In the genomic region with DNA sequence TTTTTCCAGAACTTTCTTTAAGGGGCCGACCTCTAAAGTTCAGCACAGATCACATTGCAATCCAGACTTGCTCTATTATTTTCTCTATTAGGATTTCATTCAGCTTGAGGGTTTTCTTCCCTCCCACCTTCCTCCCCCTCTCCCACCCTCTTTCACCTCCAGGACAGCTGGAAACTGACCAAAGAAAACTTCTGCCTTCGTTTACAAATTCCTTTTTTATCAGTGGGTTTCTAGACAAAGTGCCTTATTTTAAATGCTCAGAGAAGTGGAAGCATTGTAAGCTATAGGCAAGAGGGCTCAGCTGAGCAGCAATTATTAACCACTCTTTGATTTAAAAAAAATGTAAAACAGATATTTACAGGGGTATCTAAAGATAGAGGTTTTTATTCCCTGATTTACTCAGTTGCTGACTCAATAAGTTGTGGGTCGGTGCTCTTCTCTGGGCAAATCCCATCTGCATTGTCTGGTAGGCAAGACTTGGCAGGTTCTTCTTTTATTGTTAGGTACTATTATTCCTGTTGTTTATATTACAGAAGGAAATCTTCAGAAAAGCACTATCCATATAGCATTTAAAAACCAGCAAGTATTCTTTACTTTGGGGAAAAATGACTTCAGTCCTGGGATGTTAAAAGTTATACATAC, we compare ENCODE assay signal across 13 cellular contexts.
DNase-seq lines count a peak whose midpoint lies in the region; ATAC-seq and TF ChIP-seq lines count a peak whose summit lies in the region.
"Had no signal": no experiment of that assay in that cellular context is flagged by ENCODE, and none has a peak within 500 bp of the region (broad histone marks: within the 10 kb centered on the region; RNA-seq: fewer than 3 reads in every experiment).

No MANE protein-coding gene starts in this region.

- DNase-seq in BE2C: no peak
- no peak for DNase-seq in ascending aorta (ENCODE audit: low spot score in 2 of 2)
- DNase-seq in glomerular visceral epithelial cell (ENCODE audit: extremely low spot score): peak; percentile 70
- no peak for DNase-seq in natural killer cell
- DNase-seq in iPS-NIHi7 (ENCODE audit: extremely low spot score): no peak
- DNase-seq in DMS53 treated with DMSO at 0.1 percent for 48 hours (lab: John Stamatoyannopoulos, UW; ENCODE audit: unreplicated experiment): no peak
- DNase-seq: activated B cell treated with CpG ODN at 0.5 μM for 24 hours; CD8-positive, alpha-beta memory T cell; H9; immature natural killer cell had no signal

- H3K36me3 ChIP-seq in BE2C: no peaks in the 10 kb centered on the region; the same call in 1 of the 2 replicates
- H3K36me3 ChIP-seq in ascending aorta: no peaks in the 10 kb centered on the region
- H3K36me3 ChIP-seq in rectal smooth muscle tissue (ENCODE audit: control insufficient read depth, insufficient read depth, low read length): no peaks in the 10 kb centered on the region

- no peak overlapping the region for H3K9ac ChIP-seq in rectal smooth muscle tissue (ENCODE audit: low read length)

- intact Hi-C loops in ascending aorta (cut with DNase I) (loop anchor here (2.0 to 5.0 kb wide), 5 partner anchors 37 to 401 kb away; a partner anchor contains a TSS), natural killer cell (cut with micrococcal nuclease) (no loop called here)

- TF ChIP-seq CTCF in BE2C (IDR thresholded peaks at IDR 0.05; ENCODE audit: low read depth, low read length) (no peak), ascending aorta (IDR thresholded peaks at IDR 0.05) (no peak), natural killer cell (IDR thresholded peaks at IDR 0.05) (no peak)

- H3K27me3 ChIP-seq in BE2C (no peaks in the 10 kb centered on the region), ascending aorta (no peaks in the 10 kb centered on the region), rectal smooth muscle tissue (ENCODE audit: control insufficient read depth, insufficient read depth, low read length) (no peaks in the 10 kb centered on the region)

- H3K4me3 ChIP-seq in BE2C (ENCODE audit: low read depth, low read length) (peak overlapping the region; percentile 89), ascending aorta (peak overlapping the region; percentile 61 to 85), rectal smooth muscle tissue (ENCODE audit: low read length) (peak overlapping the region; percentile 4)

- H3K27me3 Mint-ChIP-seq in natural killer cell (ENCODE audit: low read depth in 2 of 2): peaks cover 0 to 4% of the 10 kb centered on the region in 2 donors
- H3K27me3 Mint-ChIP-seq: activated B cell treated with CpG ODN at 0.5 μM for 24 hours; activated naive CD4-positive, alpha-beta T cell treated with anti-CD3 and anti-CD28 coated beads, Interleukin-2, amount 50 U/mL, for 24 hours; CD8-positive, alpha-beta memory T cell had no signal

- no peak overlapping the region for H3K27ac Mint-ChIP-seq in natural killer cell
- H3K27ac Mint-ChIP-seq: activated B cell treated with CpG ODN at 0.5 μM for 24 hours; activated naive CD4-positive, alpha-beta T cell treated with anti-CD3 and anti-CD28 coated beads, Interleukin-2, amount 50 U/mL, for 24 hours had no signal

- no peaks in the 10 kb centered on the region for H3K36me3 Mint-ChIP-seq in natural killer cell
- H3K36me3 Mint-ChIP-seq: activated naive CD4-positive, alpha-beta T cell treated with anti-CD3 and anti-CD28 coated beads, Interleukin-2, amount 50 U/mL, for 24 hours; CD8-positive, alpha-beta memory T cell had no signal

- H3K4me1 ChIP-seq in BE2C (peaks cover 10% of the 10 kb centered on the region), ascending aorta (peaks cover 0 to 4% of the 10 kb centered on the region in 2 donors), rectal smooth muscle tissue (ENCODE audit: control insufficient read depth, insufficient read depth, low read length) (peaks cover 6% of the 10 kb centered on the region)

- H3K27ac ChIP-seq in ascending aorta (peak overlapping the region; percentile 92 to 95), rectal smooth muscle tissue (ENCODE audit: low read depth, low read length) (peak overlapping the region; percentile 91)

- H3K4me1 Mint-ChIP-seq in natural killer cell: peaks cover 0 to 10% of the 10 kb centered on the region in 2 donors

- no peak overlapping the region for H3K4me3 Mint-ChIP-seq in natural killer cell
- H3K4me3 Mint-ChIP-seq: activated B cell treated with CpG ODN at 0.5 μM for 24 hours; activated naive CD4-positive, alpha-beta T cell treated with anti-CD3 and anti-CD28 coated beads, Interleukin-2, amount 50 U/mL, for 24 hours; CD8-positive, alpha-beta memory T cell; H9; immature natural killer cell had no signal

- H3K9me3 ChIP-seq in BE2C: no peaks in the 10 kb centered on the region
- no peaks in the 10 kb centered on the region for H3K9me3 ChIP-seq in ascending aorta

- H3K9me3 Mint-ChIP-seq in natural killer cell: no peaks in the 10 kb centered on the region
- H3K9me3 Mint-ChIP-seq: activated B cell treated with CpG ODN at 0.5 μM for 24 hours; activated naive CD4-positive, alpha-beta T cell treated with anti-CD3 and anti-CD28 coated beads, Interleukin-2, amount 50 U/mL, for 24 hours; CD8-positive, alpha-beta memory T cell; H9; immature natural killer cell had no signal

- no peak for ATAC-seq in natural killer cell
- ATAC-seq in HG03025 (IDR thresholded peaks at IDR 0.05; ENCODE audit: low FRiP score, unreplicated experiment): no peak

Comparison
In these comparisons a context has a peak if more than half of its experiments do, and no peak if none do; other contexts are left out.
1. H3K4me3 ChIP-seq: peak in every context shown above with its lines; median percentile 89 in BE2C; 73 in ascending aorta; 4 in rectal smooth muscle tissue.